ENCODE assay signal across 18 cellular contexts in genomic region chr2:147649963-147650362, GRCh38.
"Had no signal": no experiment of that assay in that cellular context is flagged by ENCODE, and none has a peak within 500 bp of the region (broad histone marks: within the 10 kb centered on the region; RNA-seq: fewer than 3 reads in every experiment).

No MANE protein-coding gene starts in this region.

- H3K27ac ChIP-seq: cardiac muscle cell, hepatocyte, lower lobe of right lung, tibial artery, WERI-Rb-1 had no signal

- DNase-seq: activated CD4-positive, alpha-beta T cell treated with anti-CD3 and anti-CD28 coated beads for 1 hour; activated CD8-positive, alpha-beta memory T cell treated with anti-CD3 and anti-CD28 coated beads for 24 hours; activated CD8-positive, alpha-beta memory T cell treated with anti-CD3 and anti-CD28 coated beads, Interleukin-2, amount 50 U/mL, for 48 hours; activated gamma-delta T cell; activated T-cell treated with anti-CD3 and anti-CD28 coated beads, Interleukin-2, amount 50 U/mL, for 72 hours; effector CD8-positive, alpha-beta T cell; foreskin fibroblast; lower lobe of right lung; occipital lobe; stimulated activated CD4-positive, alpha-beta T cell treated with anti-CD3 and anti-CD28 coated beads, Interleukin-12 subunit alpha, Interleukin-12 subunit beta, amount 100 ng/mL, for 4 hours; stimulated activated CD4-positive, alpha-beta T cell treated with anti-CD3 and anti-CD28 coated beads, Interleukin-1b, Interleukin-23, amount 100 ng/mL, for 48 hours; stimulated activated CD8-positive, alpha-beta memory T cell treated with anti-CD3 and anti-CD28 coated beads, Interleukin-4, amount 100 ng/mL, for 48 hours; stimulated activated naive CD8-positive, alpha-beta T cell treated with anti-CD3 and anti-CD28 coated beads, Interleukin-15, Interleukin-2, amounts not matched to agents 100 U/mL and 50 U/mL, for 24 hours; substantia nigra; tibial artery; WERI-Rb-1 had no signal

- H3K36me3 ChIP-seq: cardiac muscle cell, lower lobe of right lung, tibial artery, WERI-Rb-1 had no signal

- H3K27me3 ChIP-seq: cardiac muscle cell, hepatocyte, tibial artery had no signal

- H3K4me3 ChIP-seq: cardiac muscle cell, hepatocyte, lower lobe of right lung, tibial artery had no signal
